Comparison of ENCODE assay signal across 9 cellular contexts in the genomic region with DNA sequence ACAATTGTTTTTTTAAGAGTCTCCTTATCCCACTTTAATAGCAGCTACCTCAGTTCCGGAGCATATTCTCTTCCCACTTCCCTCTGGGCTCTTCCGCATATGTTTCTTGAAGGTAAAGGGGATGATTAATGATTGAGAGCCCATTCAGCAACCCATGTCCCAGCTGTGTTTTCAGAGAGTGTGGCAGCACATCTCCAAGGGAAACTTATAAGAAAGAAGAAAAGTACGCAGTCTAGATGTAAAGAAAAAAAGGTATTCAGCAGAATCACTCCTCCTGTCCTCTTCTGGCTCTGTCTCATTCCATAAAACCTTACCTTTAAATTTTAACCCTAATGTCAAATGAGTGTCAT. TPM values are rescaled to one million over a fixed set of nuclear protein-coding genes. Genes with fewer than 3 reads are reported as not detected.
DNase-seq lines count a peak whose midpoint lies in the region; ATAC-seq and TF ChIP-seq lines count a peak whose summit lies in the region.
"Had no signal": no experiment of that assay in that cellular context is flagged by ENCODE, and none has a peak within 500 bp of the region (broad histone marks: within the 10 kb centered on the region; RNA-seq: fewer than 3 reads in every experiment).

No MANE protein-coding gene starts in this region.

- peak overlapping the region; percentile 65 to 86 for H3K4me3 Mint-ChIP-seq in CD14-positive monocyte
- H3K4me3 Mint-ChIP-seq in GM23338 = peak overlapping the region; percentile 82
- peak overlapping the region; percentile 93 for H3K4me3 Mint-ChIP-seq in T-helper 17 cell

- peak overlapping the region; percentile 54 for H3K4me3 ChIP-seq in GM23338

- H3K36me3 ChIP-seq in GM23338 (ENCODE audit: insufficient read depth) = no peaks in the 10 kb centered on the region

- H3K79me2 ChIP-seq in GM23338 (replicated peaks; ENCODE audit: insufficient read depth) = no peaks in the 10 kb centered on the region

- H2AFZ ChIP-seq in GM23338 = peak overlapping the region; percentile 93

- intact Hi-C loops in CD14-positive monocyte (cut with micrococcal nuclease) = no loop called here

- no peak overlapping the region for H3K27ac ChIP-seq in GM23338 (ENCODE audit: low read depth)

- peak overlapping the region; percentile 75 for H3K4me2 ChIP-seq in GM23338

- no peak for TF ChIP-seq CTCF in CD14-positive monocyte (IDR thresholded peaks at IDR 0.05)
- no peak for TF ChIP-seq CTCF in GM23338 (conservative IDR thresholded peaks at IDR 0.05; ENCODE audit: low read depth in 2 of 2)

- H3K9me3 ChIP-seq in T-helper 17 cell (ENCODE audit: control insufficient read depth, low read length, poor library complexity, severe bottlenecking) = no peaks in the 10 kb centered on the region

- H3K27me3 Mint-ChIP-seq in CD14-positive monocyte (ENCODE audit: low read depth in 3 of 3) (peaks cover 15 to 24% (median 19%) of the 10 kb centered on the region in 3 donors), GM23338 (ENCODE audit: insufficient read depth, low read depth, poor library complexity) (peaks cover 12% of the 10 kb centered on the region), T-helper 17 cell (peaks cover 38% of the 10 kb centered on the region)

- H3K27ac Mint-ChIP-seq in CD14-positive monocyte (no peak overlapping the region), GM23338 (no peak overlapping the region), T-helper 17 cell (peak overlapping the region; percentile 92)
- H3K27ac Mint-ChIP-seq: dendritic cell treated with granulocyte-macrophage colony-stimulating factor and Interleukin-4, amounts not matched to agents 40 ng/mL and 50 ng/mL, for 4 days had no signal

- DNase-seq in CD14-positive monocyte (ENCODE audit: low spot score) = no peak
- no peak for DNase-seq in GM23338 (ENCODE audit: low spot score)
- no peak for DNase-seq in T-helper 17 cell
- peak; percentile 39 for DNase-seq in kidney glomerular epithelial cell (lab: John Stamatoyannopoulos, UW)
- no peak for DNase-seq in globus pallidus (ENCODE audit: low spot score)
- DNase-seq in HT-29 (ENCODE audit: low spot score) = no peak
- DNase-seq in SW480 (ENCODE audit: low spot score) = no peak
- no peak for DNase-seq in NCI-H187 treated with DMSO at 0.1 percent for 48 hours (lab: John Stamatoyannopoulos, UW)

- no peaks in the 10 kb centered on the region for H3F3A ChIP-seq in GM23338 (replicated peaks; ENCODE audit: low read depth)

- ATAC-seq in GM23338 (no peak), T-helper 17 cell (peak; percentile 21)

- H3K4me1 Mint-ChIP-seq in CD14-positive monocyte (peaks cover 13% of the 10 kb centered on the region), GM23338 (peaks cover 4% of the 10 kb centered on the region; the same call in 1 of the 3 replicates), T-helper 17 cell (peaks cover 11% of the 10 kb centered on the region)

- no peaks in the 10 kb centered on the region for H3K4me1 ChIP-seq in GM23338 (ENCODE audit: insufficient read depth)

- H3K27me3 ChIP-seq in GM23338 (ENCODE audit: insufficient read depth) = no peaks in the 10 kb centered on the region

- H3K36me3 Mint-ChIP-seq in CD14-positive monocyte (no peaks in the 10 kb centered on the region), GM23338 (ENCODE audit: low read depth) (no peaks in the 10 kb centered on the region), T-helper 17 cell (ENCODE audit: low read depth) (peaks cover 3% of the 10 kb centered on the region)

- H3K9me2 ChIP-seq in GM23338 (ENCODE audit: insufficient read depth) = no peaks in the 10 kb centered on the region

- H3K9me3 Mint-ChIP-seq in CD14-positive monocyte = peaks cover 0 to 8% (median 0%) of the 10 kb centered on the region in 7 donors
- no peaks in the 10 kb centered on the region; the same call in 2 of the 3 replicates for H3K9me3 Mint-ChIP-seq in GM23338
- H3K9me3 Mint-ChIP-seq: dendritic cell treated with granulocyte-macrophage colony-stimulating factor and Interleukin-4, amounts not matched to agents 40 ng/mL and 50 ng/mL, for 4 days had no signal

- no peaks in the 10 kb centered on the region for H4K20me1 ChIP-seq in GM23338 (replicated peaks; ENCODE audit: insufficient read depth)

TF ChIP-seq in GM23338, 12 proteins besides CTCF, POLR2A, EP300 and RAD21 (continues in another document):
- TF ChIP-seq POLR2AphosphoS5 (IDR thresholded peaks at IDR 0.05; ENCODE audit: low read depth) (no peak), ZNF331 (CRISPR knock-in tag; IDR thresholded peaks at IDR 0.05; ENCODE audit: low read depth) (no peak), EZH2 (IDR thresholded peaks at IDR 0.05; ENCODE audit: low read depth, unreplicated experiment) (no peak), STAT1 (IDR thresholded peaks at IDR 0.05; ENCODE audit: unreplicated experiment) (no peak), ZNF114 (CRISPR knock-in tag; IDR thresholded peaks at IDR 0.05) (no peak), EZH2phosphoT487 (IDR thresholded peaks at IDR 0.05; ENCODE audit: unreplicated experiment) (no peak), NANOG (IDR thresholded peaks at IDR 0.05; ENCODE audit: borderline replicate concordance) (no peak), CREB1 (CRISPR knock-in tag; IDR thresholded peaks at IDR 0.05; ENCODE audit: low read depth) (no peak), JUNB (IDR thresholded peaks at IDR 0.05; ENCODE audit: unreplicated experiment) (no peak)
- TF ChIP-seq, protein P1, sequence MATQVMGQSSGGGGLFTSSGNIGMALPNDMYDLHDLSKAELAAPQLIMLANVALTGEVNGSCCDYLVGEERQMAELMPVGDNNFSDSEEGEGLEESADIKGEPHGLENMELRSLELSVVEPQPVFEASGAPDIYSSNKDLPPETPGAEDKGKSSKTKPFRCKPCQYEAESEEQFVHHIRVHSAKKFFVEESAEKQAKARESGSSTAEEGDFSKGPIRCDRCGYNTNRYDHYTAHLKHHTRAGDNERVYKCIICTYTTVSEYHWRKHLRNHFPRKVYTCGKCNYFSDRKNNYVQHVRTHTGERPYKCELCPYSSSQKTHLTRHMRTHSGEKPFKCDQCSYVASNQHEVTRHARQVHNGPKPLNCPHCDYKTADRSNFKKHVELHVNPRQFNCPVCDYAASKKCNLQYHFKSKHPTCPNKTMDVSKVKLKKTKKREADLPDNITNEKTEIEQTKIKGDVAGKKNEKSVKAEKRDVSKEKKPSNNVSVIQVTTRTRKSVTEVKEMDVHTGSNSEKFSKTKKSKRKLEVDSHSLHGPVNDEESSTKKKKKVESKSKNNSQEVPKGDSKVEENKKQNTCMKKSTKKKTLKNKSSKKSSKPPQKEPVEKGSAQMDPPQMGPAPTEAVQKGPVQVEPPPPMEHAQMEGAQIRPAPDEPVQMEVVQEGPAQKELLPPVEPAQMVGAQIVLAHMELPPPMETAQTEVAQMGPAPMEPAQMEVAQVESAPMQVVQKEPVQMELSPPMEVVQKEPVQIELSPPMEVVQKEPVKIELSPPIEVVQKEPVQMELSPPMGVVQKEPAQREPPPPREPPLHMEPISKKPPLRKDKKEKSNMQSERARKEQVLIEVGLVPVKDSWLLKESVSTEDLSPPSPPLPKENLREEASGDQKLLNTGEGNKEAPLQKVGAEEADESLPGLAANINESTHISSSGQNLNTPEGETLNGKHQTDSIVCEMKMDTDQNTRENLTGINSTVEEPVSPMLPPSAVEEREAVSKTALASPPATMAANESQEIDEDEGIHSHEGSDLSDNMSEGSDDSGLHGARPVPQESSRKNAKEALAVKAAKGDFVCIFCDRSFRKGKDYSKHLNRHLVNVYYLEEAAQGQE (IDR thresholded peaks at IDR 0.05; ENCODE audit: unreplicated experiment) = no peak
- TF ChIP-seq, protein P2, sequence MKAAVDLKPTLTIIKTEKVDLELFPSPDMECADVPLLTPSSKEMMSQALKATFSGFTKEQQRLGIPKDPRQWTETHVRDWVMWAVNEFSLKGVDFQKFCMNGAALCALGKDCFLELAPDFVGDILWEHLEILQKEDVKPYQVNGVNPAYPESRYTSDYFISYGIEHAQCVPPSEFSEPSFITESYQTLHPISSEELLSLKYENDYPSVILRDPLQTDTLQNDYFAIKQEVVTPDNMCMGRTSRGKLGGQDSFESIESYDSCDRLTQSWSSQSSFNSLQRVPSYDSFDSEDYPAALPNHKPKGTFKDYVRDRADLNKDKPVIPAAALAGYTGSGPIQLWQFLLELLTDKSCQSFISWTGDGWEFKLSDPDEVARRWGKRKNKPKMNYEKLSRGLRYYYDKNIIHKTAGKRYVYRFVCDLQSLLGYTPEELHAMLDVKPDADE (IDR thresholded peaks at IDR 0.05) = no peak

RNA-seq across cellular contexts. Expression of a gene that starts 9.7 kb away (rescaled TPM):
- not detected for polyA plus RNA-seq in CD14-positive monocyte
- total RNA-seq in GM23338 (2014; rRNA removed; shearing (Covaris generic)) = 1.6 TPM in 1 of 2 replicates, not detected in the other
- 0.61 and 2.1 TPM in 2 replicates for polyA plus RNA-seq in GM23338 (2016; fragmentation: Nextera tagmentation; extraction: Ambion mirVana)
- under 1 TPM in 1 of 2 donors, not detected in 1; 0.47 TPM for total RNA-seq in T-helper 17 cell
- total RNA-seq in HT-29 (2014; rRNA removed; shearing (Covaris generic)) = not detected in 2 replicates

RNA-seq across cellular contexts. Expression of a gene that starts 30.8 kb away (rescaled TPM):
- polyA plus RNA-seq in CD14-positive monocyte (10 to 100 TPM; 23.4 to 32.5 TPM), GM23338 (2016; fragmentation: Nextera tagmentation; extraction: Ambion mirVana) (100 and 121 TPM in 2 replicates)
- 70.1 and 95.4 TPM in 2 replicates for total RNA-seq in GM23338 (2014; rRNA removed; shearing (Covaris generic))
- 10 to 100 TPM; 40.2 to 41.7 TPM for total RNA-seq in T-helper 17 cell
- 89.8 and 108 TPM in 2 replicates for total RNA-seq in HT-29 (2014; rRNA removed; shearing (Covaris generic))
